ENCODE assay signal across 20 cellular contexts in the genomic region with DNA sequence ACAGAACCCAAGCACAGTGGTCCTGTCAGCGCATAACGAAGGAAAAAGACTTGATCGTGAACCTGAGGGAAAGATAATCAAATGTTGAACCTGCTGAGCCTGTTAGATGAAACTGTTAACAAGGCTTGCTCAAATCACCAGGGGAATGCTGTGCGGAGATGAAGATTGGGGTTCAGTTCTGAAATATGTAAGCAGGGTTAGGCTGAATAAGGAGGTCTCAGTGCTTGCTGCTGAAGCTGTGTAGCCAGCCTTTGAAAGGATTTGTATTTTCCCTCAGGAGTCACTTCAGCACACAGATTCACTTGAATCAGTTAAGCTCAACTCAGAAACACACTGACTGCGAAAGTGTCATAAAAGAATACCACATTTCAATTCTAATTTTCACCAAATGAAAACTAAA.
"Had no signal": no experiment of that assay in that cellular context is flagged by ENCODE, and none has a peak within 500 bp of the region (broad histone marks: within the 10 kb centered on the region; RNA-seq: fewer than 3 reads in every experiment).

No MANE protein-coding gene starts in this region.

- FAIRE-seq: kidney, small intestine, urothelium cell line had no signal

- H3K27me3 ChIP-seq: esophagus muscularis mucosa, gastroesophageal sphincter, neutrophil, stomach had no signal

- H3K36me3 ChIP-seq: esophagus muscularis mucosa, gastroesophageal sphincter, left ventricle myocardium inferior, lower lobe of right lung, neutrophil, stomach had no signal

- DNase-seq: effector memory CD8-positive, alpha-beta T cell; left cardiac atrium; left ventricle myocardium inferior; lower lobe of right lung; naive thymus-derived CD4-positive, alpha-beta T cell; nephron progenitor cell; small intestine; stimulated activated CD4-positive, alpha-beta T cell treated with anti-CD3 and anti-CD28 coated beads, Interleukin-12 subunit alpha, Interleukin-12 subunit beta, amount 100 ng/mL, for 4 hours; stimulated activated naive CD4-positive, alpha-beta T cell; stomach had no signal

- H3K4me3 Mint-ChIP-seq: effector memory CD8-positive, alpha-beta T cell; immature natural killer cell; memory B cell; naive thymus-derived CD4-positive, alpha-beta T cell; nephron progenitor cell; type B pancreatic cell had no signal

- H3K4me3 ChIP-seq: esophagus muscularis mucosa, gastroesophageal sphincter, left ventricle myocardium inferior, lower lobe of right lung, stomach had no signal

- H3K4me1 ChIP-seq: esophagus muscularis mucosa, gastroesophageal sphincter, left ventricle myocardium inferior, lower lobe of right lung, stomach had no signal

- H3K9me3 ChIP-seq: esophagus muscularis mucosa, gastroesophageal sphincter, left ventricle myocardium inferior, lower lobe of right lung, neutrophil, stomach had no signal

- ATAC-seq: effector memory CD8-positive, alpha-beta T cell; gastroesophageal sphincter; left cardiac atrium; lower lobe of right lung; naive thymus-derived CD4-positive, alpha-beta T cell; right cardiac atrium had no signal

- H3K27ac Mint-ChIP-seq: effector memory CD8-positive, alpha-beta T cell; immature natural killer cell; memory B cell; naive thymus-derived CD4-positive, alpha-beta T cell; type B pancreatic cell had no signal

- H3K36me3 Mint-ChIP-seq: immature natural killer cell, memory B cell, type B pancreatic cell had no signal

- H3K27ac ChIP-seq: epithelial cell of prostate, esophagus muscularis mucosa, gastroesophageal sphincter, left ventricle myocardium inferior, lower lobe of right lung, neutrophil, stomach had no signal

- H3K4me1 Mint-ChIP-seq: immature natural killer cell; memory B cell; naive thymus-derived CD4-positive, alpha-beta T cell; nephron progenitor cell had no signal

- H3K27me3 Mint-ChIP-seq: effector memory CD8-positive, alpha-beta T cell; memory B cell; naive thymus-derived CD4-positive, alpha-beta T cell; type B pancreatic cell had no signal

- H3K9me3 Mint-ChIP-seq: nephron progenitor cell, type B pancreatic cell had no signal
